1 cellular context compared by ENCODE assay signal in the genomic region with DNA sequence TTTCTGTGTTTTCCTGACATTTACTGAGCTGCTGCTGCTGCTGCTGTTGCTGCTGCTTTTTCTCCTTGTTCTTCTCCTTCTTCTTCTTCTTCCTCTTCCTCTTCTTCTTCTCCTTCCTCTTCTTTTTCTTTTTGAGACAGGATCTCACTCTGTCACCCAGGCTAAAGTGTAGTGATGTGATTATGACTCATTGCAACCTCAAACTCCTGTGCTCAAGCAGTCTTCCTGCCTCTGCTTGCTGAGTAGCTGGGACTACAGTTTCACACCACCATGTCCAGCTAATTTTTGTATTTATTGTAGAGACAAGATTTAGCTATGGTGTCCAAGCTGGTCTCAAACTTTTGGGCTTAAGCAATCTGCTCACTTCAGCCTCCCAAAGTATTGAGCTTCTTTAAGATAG.
TF ChIP-seq lines count a peak whose summit lies in the region.

No MANE protein-coding gene starts in this region.

TF ChIP-seq in GM23338, 12 proteins besides CTCF, POLR2A, EP300 and RAD21 (continued from another document):
- TF ChIP-seq, protein P1, sequence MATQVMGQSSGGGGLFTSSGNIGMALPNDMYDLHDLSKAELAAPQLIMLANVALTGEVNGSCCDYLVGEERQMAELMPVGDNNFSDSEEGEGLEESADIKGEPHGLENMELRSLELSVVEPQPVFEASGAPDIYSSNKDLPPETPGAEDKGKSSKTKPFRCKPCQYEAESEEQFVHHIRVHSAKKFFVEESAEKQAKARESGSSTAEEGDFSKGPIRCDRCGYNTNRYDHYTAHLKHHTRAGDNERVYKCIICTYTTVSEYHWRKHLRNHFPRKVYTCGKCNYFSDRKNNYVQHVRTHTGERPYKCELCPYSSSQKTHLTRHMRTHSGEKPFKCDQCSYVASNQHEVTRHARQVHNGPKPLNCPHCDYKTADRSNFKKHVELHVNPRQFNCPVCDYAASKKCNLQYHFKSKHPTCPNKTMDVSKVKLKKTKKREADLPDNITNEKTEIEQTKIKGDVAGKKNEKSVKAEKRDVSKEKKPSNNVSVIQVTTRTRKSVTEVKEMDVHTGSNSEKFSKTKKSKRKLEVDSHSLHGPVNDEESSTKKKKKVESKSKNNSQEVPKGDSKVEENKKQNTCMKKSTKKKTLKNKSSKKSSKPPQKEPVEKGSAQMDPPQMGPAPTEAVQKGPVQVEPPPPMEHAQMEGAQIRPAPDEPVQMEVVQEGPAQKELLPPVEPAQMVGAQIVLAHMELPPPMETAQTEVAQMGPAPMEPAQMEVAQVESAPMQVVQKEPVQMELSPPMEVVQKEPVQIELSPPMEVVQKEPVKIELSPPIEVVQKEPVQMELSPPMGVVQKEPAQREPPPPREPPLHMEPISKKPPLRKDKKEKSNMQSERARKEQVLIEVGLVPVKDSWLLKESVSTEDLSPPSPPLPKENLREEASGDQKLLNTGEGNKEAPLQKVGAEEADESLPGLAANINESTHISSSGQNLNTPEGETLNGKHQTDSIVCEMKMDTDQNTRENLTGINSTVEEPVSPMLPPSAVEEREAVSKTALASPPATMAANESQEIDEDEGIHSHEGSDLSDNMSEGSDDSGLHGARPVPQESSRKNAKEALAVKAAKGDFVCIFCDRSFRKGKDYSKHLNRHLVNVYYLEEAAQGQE (IDR thresholded peaks at IDR 0.05; ENCODE audit: unreplicated experiment): no peak
- TF ChIP-seq, protein P2, sequence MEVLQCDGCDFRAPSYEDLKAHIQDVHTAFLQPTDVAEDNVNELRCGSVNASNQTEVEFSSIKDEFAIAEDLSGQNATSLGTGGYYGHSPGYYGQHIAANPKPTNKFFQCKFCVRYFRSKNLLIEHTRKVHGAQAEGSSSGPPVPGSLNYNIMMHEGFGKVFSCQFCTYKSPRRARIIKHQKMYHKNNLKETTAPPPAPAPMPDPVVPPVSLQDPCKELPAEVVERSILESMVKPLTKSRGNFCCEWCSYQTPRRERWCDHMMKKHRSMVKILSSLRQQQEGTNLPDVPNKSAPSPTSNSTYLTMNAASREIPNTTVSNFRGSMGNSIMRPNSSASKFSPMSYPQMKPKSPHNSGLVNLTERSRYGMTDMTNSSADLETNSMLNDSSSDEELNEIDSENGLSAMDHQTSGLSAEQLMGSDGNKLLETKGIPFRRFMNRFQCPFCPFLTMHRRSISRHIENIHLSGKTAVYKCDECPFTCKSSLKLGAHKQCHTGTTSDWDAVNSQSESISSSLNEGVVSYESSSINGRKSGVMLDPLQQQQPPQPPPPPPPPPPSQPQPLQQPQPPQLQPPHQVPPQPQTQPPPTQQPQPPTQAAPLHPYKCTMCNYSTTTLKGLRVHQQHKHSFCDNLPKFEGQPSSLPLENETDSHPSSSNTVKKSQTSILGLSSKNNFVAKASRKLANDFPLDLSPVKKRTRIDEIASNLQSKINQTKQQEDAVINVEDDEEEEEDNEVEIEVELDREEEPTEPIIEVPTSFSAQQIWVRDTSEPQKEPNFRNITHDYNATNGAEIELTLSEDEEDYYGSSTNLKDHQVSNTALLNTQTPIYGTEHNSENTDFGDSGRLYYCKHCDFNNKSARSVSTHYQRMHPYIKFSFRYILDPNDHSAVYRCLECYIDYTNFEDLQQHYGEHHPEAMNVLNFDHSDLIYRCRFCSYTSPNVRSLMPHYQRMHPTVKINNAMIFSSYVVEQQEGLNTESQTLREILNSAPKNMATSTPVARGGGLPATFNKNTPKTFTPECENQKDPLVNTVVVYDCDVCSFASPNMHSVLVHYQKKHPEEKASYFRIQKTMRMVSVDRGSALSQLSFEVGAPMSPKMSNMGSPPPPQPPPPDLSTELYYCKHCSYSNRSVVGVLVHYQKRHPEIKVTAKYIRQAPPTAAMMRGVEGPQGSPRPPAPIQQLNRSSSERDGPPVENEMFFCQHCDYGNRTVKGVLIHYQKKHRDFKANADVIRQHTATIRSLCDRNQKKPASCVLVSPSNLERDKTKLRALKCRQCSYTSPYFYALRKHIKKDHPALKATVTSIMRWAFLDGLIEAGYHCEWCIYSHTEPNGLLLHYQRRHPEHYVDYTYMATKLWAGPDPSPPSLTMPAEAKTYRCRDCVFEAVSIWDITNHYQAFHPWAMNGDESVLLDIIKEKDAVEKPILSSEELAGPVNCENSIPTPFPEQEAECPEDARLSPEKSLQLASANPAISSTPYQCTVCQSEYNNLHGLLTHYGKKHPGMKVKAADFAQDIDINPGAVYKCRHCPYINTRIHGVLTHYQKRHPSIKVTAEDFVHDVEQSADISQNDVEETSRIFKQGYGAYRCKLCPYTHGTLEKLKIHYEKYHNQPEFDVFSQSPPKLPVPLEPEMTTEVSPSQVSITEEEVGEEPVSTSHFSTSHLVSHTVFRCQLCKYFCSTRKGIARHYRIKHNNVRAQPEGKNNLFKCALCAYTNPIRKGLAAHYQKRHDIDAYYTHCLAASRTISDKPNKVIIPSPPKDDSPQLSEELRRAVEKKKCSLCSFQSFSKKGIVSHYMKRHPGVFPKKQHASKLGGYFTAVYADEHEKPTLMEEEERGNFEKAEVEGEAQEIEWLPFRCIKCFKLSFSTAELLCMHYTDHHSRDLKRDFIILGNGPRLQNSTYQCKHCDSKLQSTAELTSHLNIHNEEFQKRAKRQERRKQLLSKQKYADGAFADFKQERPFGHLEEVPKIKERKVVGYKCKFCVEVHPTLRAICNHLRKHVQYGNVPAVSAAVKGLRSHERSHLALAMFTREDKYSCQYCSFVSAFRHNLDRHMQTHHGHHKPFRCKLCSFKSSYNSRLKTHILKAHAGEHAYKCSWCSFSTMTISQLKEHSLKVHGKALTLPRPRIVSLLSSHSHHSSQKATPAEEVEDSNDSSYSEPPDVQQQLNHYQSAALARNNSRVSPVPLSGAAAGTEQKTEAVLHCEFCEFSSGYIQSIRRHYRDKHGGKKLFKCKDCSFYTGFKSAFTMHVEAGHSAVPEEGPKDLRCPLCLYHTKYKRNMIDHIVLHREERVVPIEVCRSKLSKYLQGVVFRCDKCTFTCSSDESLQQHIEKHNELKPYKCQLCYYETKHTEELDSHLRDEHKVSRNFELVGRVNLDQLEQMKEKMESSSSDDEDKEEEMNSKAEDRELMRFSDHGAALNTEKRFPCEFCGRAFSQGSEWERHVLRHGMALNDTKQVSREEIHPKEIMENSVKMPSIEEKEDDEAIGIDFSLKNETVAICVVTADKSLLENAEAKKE (CRISPR knock-in tag; IDR thresholded peaks at IDR 0.05): no peak
- TF ChIP-seq ZNF114 (CRISPR knock-in tag; IDR thresholded peaks at IDR 0.05): no peak
- TF ChIP-seq CREB1 (CRISPR knock-in tag; IDR thresholded peaks at IDR 0.05; ENCODE audit: low read depth): no peak
- TF ChIP-seq, protein P3, sequence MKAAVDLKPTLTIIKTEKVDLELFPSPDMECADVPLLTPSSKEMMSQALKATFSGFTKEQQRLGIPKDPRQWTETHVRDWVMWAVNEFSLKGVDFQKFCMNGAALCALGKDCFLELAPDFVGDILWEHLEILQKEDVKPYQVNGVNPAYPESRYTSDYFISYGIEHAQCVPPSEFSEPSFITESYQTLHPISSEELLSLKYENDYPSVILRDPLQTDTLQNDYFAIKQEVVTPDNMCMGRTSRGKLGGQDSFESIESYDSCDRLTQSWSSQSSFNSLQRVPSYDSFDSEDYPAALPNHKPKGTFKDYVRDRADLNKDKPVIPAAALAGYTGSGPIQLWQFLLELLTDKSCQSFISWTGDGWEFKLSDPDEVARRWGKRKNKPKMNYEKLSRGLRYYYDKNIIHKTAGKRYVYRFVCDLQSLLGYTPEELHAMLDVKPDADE (IDR thresholded peaks at IDR 0.05): no peak
- TF ChIP-seq NANOG (IDR thresholded peaks at IDR 0.05; ENCODE audit: borderline replicate concordance): no peak
- no peak for TF ChIP-seq STAT1 (IDR thresholded peaks at IDR 0.05; ENCODE audit: unreplicated experiment)
